In the genomic region with DNA sequence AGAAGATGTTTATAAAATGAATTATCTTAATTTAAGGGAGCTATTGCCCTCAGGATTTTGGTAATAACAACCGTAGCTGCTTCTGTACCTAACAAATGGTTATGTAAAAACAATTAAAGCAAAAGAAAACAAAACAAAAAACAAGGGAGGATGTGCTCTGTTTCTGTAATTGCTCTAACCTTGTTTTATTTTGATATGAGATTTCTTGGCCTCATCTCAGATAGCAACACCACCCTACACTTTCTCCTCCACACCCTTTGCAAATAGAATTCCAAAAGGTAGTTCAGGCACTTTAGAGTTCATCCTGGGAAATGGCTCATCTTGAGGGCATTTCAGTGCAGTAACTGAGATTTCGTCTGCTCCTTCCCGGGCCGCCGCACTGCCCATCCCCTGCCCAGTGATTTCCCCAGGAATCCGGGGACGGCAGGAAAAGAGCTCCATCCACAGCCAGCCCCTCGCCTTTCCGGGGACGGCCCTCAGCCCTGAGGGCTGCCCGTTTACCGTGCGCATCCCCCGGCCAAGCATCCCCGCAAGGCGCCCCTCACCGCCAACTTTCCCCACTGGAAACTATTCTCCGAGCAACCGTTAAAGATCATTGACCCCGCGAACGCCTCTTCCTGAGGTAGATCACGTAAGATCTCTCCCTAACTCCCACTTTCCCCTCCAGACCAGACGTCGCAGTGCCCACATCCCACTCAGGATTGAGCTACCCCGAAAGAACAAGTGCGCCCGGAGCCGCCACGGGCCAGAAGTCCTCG, we compare ENCODE assay signal across 8 cellular contexts. TPM values are rescaled to one million over a fixed set of nuclear protein-coding genes. Genes with fewer than 3 reads are reported as not detected.
DNase-seq lines count a peak whose midpoint lies in the region; ATAC-seq, FAIRE-seq and TF ChIP-seq lines count a peak whose summit lies in the region.

No MANE protein-coding gene starts in this region.

- DNase-seq in GM18507 (ENCODE audit: extremely low spot score, insufficient read length, low read depth) (no peak), right cardiac atrium (peak in 1 of 3 donors; percentile 64), retinal pigment epithelial cell (ENCODE audit: low read depth) (no peak), germinal center (ENCODE audit: low spot score) (no peak), NCI-H1694 (lab: John Stamatoyannopoulos, UW) (no peak)

- peak overlapping the region; percentile 99 for H3K27ac Mint-ChIP-seq in activated T-helper 17 cell treated with anti-CD3 and anti-CD28 coated beads, Interleukin-2, amount 50 U/mL, for 72 hours

- no peaks in the 10 kb centered on the region for H3K27me3 Mint-ChIP-seq in activated T-helper 17 cell treated with anti-CD3 and anti-CD28 coated beads, Interleukin-2, amount 50 U/mL, for 72 hours

- no peaks in the 10 kb centered on the region for H3K9me3 Mint-ChIP-seq in activated T-helper 17 cell treated with anti-CD3 and anti-CD28 coated beads, Interleukin-2, amount 50 U/mL, for 72 hours

- TF ChIP-seq CTCF in retinal pigment epithelial cell (conservative IDR thresholded peaks at IDR 0.05; ENCODE audit: low read depth, low read length), result no peak

- H3K4me1 ChIP-seq in ACC112 (ENCODE audit: control insufficient read depth, insufficient read depth, low read length, unreplicated experiment), result peaks cover 16% of the 10 kb centered on the region
- no peaks in the 10 kb centered on the region for H3K4me1 ChIP-seq in right cardiac atrium (ENCODE audit: control insufficient read depth, insufficient read depth, low read length)

- H3K4me3 Mint-ChIP-seq in activated T-helper 17 cell treated with anti-CD3 and anti-CD28 coated beads, Interleukin-2, amount 50 U/mL, for 72 hours, result peak overlapping the region; percentile 91

- no peaks in the 10 kb centered on the region for H3K27me3 ChIP-seq in ACC112 (ENCODE audit: insufficient read depth, low read length)
- H3K27me3 ChIP-seq in right cardiac atrium (ENCODE audit: control insufficient read depth, insufficient read depth), result no peaks in the 10 kb centered on the region

- H3K27ac ChIP-seq in ACC112 (ENCODE audit: low read depth, low read length) (peak overlapping the region; percentile 24; the same call in 1 of the 2 replicates), right cardiac atrium (ENCODE audit: low read length) (peak overlapping the region; percentile 86)

- H3K36me3 ChIP-seq in ACC112 (ENCODE audit: insufficient read depth, low read length), result no peaks in the 10 kb centered on the region

- no peaks in the 10 kb centered on the region for H3K9me3 ChIP-seq in right cardiac atrium (ENCODE audit: control insufficient read depth, low read length)

- under 1% methylated on average over 31 of the region's 31 CpGs for whole genome bisulfite sequencing in right cardiac atrium

- intact Hi-C loops in right cardiac atrium (cut with DNase I), result loop anchor here (5.0 to 10.0 kb wide), 3 partner anchors 147 to 157 kb away; no protein-coding TSS in a partner anchor

- peaks cover 12% of the 10 kb centered on the region for H3K4me1 Mint-ChIP-seq in activated T-helper 17 cell treated with anti-CD3 and anti-CD28 coated beads, Interleukin-2, amount 50 U/mL, for 72 hours

- peaks cover 62% of the 10 kb centered on the region for H3K36me3 Mint-ChIP-seq in activated T-helper 17 cell treated with anti-CD3 and anti-CD28 coated beads, Interleukin-2, amount 50 U/mL, for 72 hours (ENCODE audit: low read depth)

- ATAC-seq in activated T-helper 17 cell treated with anti-CD3 and anti-CD28 coated beads, Interleukin-2, amount 50 U/mL, for 72 hours (replicated peaks), result no peak
- ATAC-seq in right cardiac atrium, result peak in 1 of 2 donors; percentile 6
- no peak for ATAC-seq in GM19324 (IDR thresholded peaks at IDR 0.05; ENCODE audit: low FRiP score, unreplicated experiment)

- H3K4me3 ChIP-seq in ACC112 (ENCODE audit: low read depth, low read length) (peak overlapping the region; percentile 96), right cardiac atrium (ENCODE audit: low read length) (peak overlapping the region; percentile 90), retinal pigment epithelial cell (ENCODE audit: low read length) (peak overlapping the region; percentile 85)

- H3K79me2 ChIP-seq in ACC112 (ENCODE audit: control insufficient read depth, insufficient read depth, low read length, unreplicated experiment), result peaks cover 49% of the 10 kb centered on the region

- FAIRE-seq in GM18507 (lab: Jason Lieb, UNC), result peak; percentile 15

- H2AFZ ChIP-seq in ACC112 (ENCODE audit: low read length, unreplicated experiment), result peak overlapping the region; percentile 85

RNA-seq across cellular contexts. Expression of a gene that starts 1.2 kb away (rescaled TPM):
- total RNA-seq in activated T-helper 17 cell treated with anti-CD3 and anti-CD28 coated beads, Interleukin-2, amount 50 U/mL, for 72 hours, result 100 to 1,000 TPM; 173 to 492 TPM
- total RNA-seq in right cardiac atrium, result 10 to 100 TPM; 26.2 to 27.5 (median 26.6) TPM
- polyA plus RNA-seq in right cardiac atrium, result 10.8 TPM

RNA-seq across cellular contexts. Expression of a gene that starts 11.9 kb away (rescaled TPM):
- total RNA-seq in activated T-helper 17 cell treated with anti-CD3 and anti-CD28 coated beads, Interleukin-2, amount 50 U/mL, for 72 hours, result 10 to 100 TPM; 28.1 to 32.6 TPM
- 10 to 100 TPM; 23.2 to 29.5 (median 24.0) TPM for total RNA-seq in right cardiac atrium
- polyA plus RNA-seq in right cardiac atrium, result 13.1 TPM

Comparison
In these comparisons a context has a peak if more than half of its experiments do, and no peak if none do; other contexts are left out.
1. RNA of a gene that starts 1.2 kb away (total RNA-seq): 173 to 492 TPM in activated T-helper 17 cell treated with anti-CD3 and anti-CD28 coated beads, Interleukin-2, amount 50 U/mL, for 72 hours; 26.2 to 27.5 TPM in right cardiac atrium; every median in the first group is over 4 times any median in the second.
2. Peak in every context shown above with its lines, with median percentiles within 50 percentile points of each other: H3K4me3 ChIP-seq.